11 cellular contexts compared by ENCODE assay signal in genomic region chr14:86462193-86462592, GRCh38.
DNase-seq lines count a peak whose midpoint lies in the region; ATAC-seq and TF ChIP-seq lines count a peak whose summit lies in the region.
"Had no signal": no experiment of that assay in that cellular context is flagged by ENCODE, and none has a peak within 500 bp of the region (broad histone marks: within the 10 kb centered on the region; RNA-seq: fewer than 3 reads in every experiment).

No MANE protein-coding gene starts in this region.

- no peak overlapping the region for H3K27ac ChIP-seq in hepatocyte

- no peaks in the 10 kb centered on the region for H3K9me3 ChIP-seq in hepatocyte (ENCODE audit: low read depth)

- no peak overlapping the region for H2AFZ ChIP-seq in hepatocyte

- DNase-seq in AG04449 (ENCODE audit: low read depth, low spot score): no peak
- peak; percentile 16 for DNase-seq in hepatocyte (ENCODE audit: low spot score)
- DNase-seq in activated CD4-positive, alpha-beta T cell treated with anti-CD3 and anti-CD28 coated beads for 48 hours: no peak
- DNase-seq in activated T-cell treated with anti-CD3 and anti-CD28 coated beads, Interleukin-2, amount 50 U/mL, for 4 hours: no peak
- DNase-seq: activated T-cell treated with anti-CD3 and anti-CD28 coated beads, Interleukin-2, amount 50 U/mL, for 1 hour; DMS79; NCI-H446 treated with DMSO at 0.1 percent for 48 hours had no signal

- no peaks in the 10 kb centered on the region for H3K27me3 ChIP-seq in hepatocyte

- no peak overlapping the region for H3K4me3 Mint-ChIP-seq in activated T-cell treated with anti-CD3 and anti-CD28 coated beads, Interleukin-2, amount 50 U/mL, for 4 hours

- H3K4me1 ChIP-seq in hepatocyte (ENCODE audit: insufficient read depth): no peaks in the 10 kb centered on the region

- no peak overlapping the region for H3K4me3 ChIP-seq in AG04449 (ENCODE audit: low read depth, low read length)
- H3K4me3 ChIP-seq in hepatocyte: no peak overlapping the region

- no peaks in the 10 kb centered on the region for H3K36me3 ChIP-seq in hepatocyte (replicated peaks; ENCODE audit: insufficient read depth, low read depth)

- CTCF ChIA-PET in AG04449 (lab: Yijun Ruan, JAX): interaction anchor here (1.3 to 2.6 kb wide), 5 partner anchors 8 to 440 kb away, joined by 3 to 12 read pairs (median 5); no protein-coding TSS in a partner anchor

- no peaks in the 10 kb centered on the region for H4K20me1 ChIP-seq in hepatocyte (ENCODE audit: insufficient read depth, poor library complexity, severe bottlenecking)

- no peaks in the 10 kb centered on the region for H3K4me1 Mint-ChIP-seq in activated T-cell treated with anti-CD3 and anti-CD28 coated beads, Interleukin-2, amount 50 U/mL, for 4 hours (ENCODE audit: low read depth)

- peak; percentile 31 for TF ChIP-seq CTCF in AG04449 (IDR thresholded peaks at IDR 0.05; ENCODE audit: insufficient read depth, low read length, missing control alignments)
- peak; percentile 48 for TF ChIP-seq CTCF in hepatocyte (IDR thresholded peaks at IDR 0.05; ENCODE audit: poor library complexity)

- peaks cover 7% of the 10 kb centered on the region for H3K9me3 Mint-ChIP-seq in activated T-cell treated with anti-CD3 and anti-CD28 coated beads, Interleukin-2, amount 50 U/mL, for 4 hours

- ATAC-seq in GM18868 (IDR thresholded peaks at IDR 0.05; ENCODE audit: unreplicated experiment) (peak; percentile 71), SK-N-SH treated with all-trans-retinoic acid at 6 μM for 48 hours (peak; percentile 46; the same call in 1 of the 3 replicates), GM18858 (IDR thresholded peaks at IDR 0.05; ENCODE audit: unreplicated experiment) (no peak), esophagus mucosa (no peak)
- no peak for ATAC-seq in activated T-cell treated with anti-CD3 and anti-CD28 coated beads, Interleukin-2, amount 50 U/mL, for 4 hours

- H3K79me2 ChIP-seq in hepatocyte: no peaks in the 10 kb centered on the region

- POLR2A ChIA-PET in AG04449 (lab: Yijun Ruan, JAX): no interaction called here

- no peak overlapping the region for H3K4me2 ChIP-seq in hepatocyte

- no peaks in the 10 kb centered on the region for H3K9me2 ChIP-seq in hepatocyte (replicated peaks; ENCODE audit: insufficient read depth)

- WGBS in hepatocyte (ENCODE audit: low lambda C conversion rate, missing lambda C conversion rate): 57% methylated on average over 1 of the region's 1 CpG

- H3K36me3 Mint-ChIP-seq in activated T-cell treated with anti-CD3 and anti-CD28 coated beads, Interleukin-2, amount 50 U/mL, for 4 hours (ENCODE audit: insufficient read depth): no peaks in the 10 kb centered on the region

- no peaks in the 10 kb centered on the region for H3K27me3 Mint-ChIP-seq in activated T-cell treated with anti-CD3 and anti-CD28 coated beads, Interleukin-2, amount 50 U/mL, for 4 hours (ENCODE audit: low read depth)

TF ChIP-seq in SK-N-SH treated with all-trans-retinoic acid at 6 μM for 48 hours, 23 proteins besides CTCF, POLR2A, EP300 and RAD21:
- TF ChIP-seq TOX (CRISPR knock-in tag; IDR thresholded peaks at IDR 0.05; ENCODE audit: borderline replicate concordance) (no peak), RARB (CRISPR knock-in tag; IDR thresholded peaks at IDR 0.05) (no peak), ZFP30 (CRISPR knock-in tag; IDR thresholded peaks at IDR 0.05) (no peak), SNAI2 (CRISPR knock-in tag; IDR thresholded peaks at IDR 0.05) (no peak)
- TF ChIP-seq, protein P1, sequence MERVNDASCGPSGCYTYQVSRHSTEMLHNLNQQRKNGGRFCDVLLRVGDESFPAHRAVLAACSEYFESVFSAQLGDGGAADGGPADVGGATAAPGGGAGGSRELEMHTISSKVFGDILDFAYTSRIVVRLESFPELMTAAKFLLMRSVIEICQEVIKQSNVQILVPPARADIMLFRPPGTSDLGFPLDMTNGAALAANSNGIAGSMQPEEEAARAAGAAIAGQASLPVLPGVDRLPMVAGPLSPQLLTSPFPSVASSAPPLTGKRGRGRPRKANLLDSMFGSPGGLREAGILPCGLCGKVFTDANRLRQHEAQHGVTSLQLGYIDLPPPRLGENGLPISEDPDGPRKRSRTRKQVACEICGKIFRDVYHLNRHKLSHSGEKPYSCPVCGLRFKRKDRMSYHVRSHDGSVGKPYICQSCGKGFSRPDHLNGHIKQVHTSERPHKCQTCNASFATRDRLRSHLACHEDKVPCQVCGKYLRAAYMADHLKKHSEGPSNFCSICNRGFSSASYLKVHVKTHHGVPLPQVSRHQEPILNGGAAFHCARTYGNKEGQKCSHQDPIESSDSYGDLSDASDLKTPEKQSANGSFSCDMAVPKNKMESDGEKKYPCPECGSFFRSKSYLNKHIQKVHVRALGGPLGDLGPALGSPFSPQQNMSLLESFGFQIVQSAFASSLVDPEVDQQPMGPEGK (CRISPR knock-in tag; IDR thresholded peaks at IDR 0.05; ENCODE audit: borderline replicate concordance): no peak

Comparison
In these comparisons a context has a peak if more than half of its experiments do, and no peak if none do; other contexts are left out.
1. ATAC-seq: peak in GM18868 (single experiment) and SK-N-SH treated with all-trans-retinoic acid at 6 μM for 48 hours (single experiment); none in GM18858 (single experiment), esophagus mucosa (single experiment) and activated T-cell treated with anti-CD3 and anti-CD28 coated beads, Interleukin-2, amount 50 U/mL, for 4 hours (0 of 2).